In the genomic region with DNA sequence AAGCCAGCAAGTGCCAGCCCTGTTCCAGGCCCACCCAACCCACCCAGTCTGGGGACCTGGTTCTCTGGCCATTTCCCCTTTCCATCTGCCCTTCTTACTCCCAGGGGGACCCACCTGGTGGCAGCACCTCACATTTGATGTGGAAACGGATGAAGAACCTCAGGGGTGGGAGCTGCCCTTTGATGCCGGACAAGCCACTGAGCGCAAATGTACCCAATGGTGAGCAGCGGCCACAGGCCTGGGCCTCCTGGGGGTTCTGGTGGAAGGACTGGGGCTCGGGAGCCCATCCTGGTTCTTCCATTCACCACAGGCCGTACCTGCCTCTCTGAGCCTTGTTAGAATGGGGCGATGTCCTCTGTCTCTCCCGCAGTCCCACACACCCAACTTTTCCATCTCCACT, we compare ENCODE assay signal across 17 cellular contexts.
DNase-seq lines count a peak whose midpoint lies in the region; ATAC-seq, FAIRE-seq and TF ChIP-seq lines count a peak whose summit lies in the region.
"Had no signal": no experiment of that assay in that cellular context is flagged by ENCODE, and none has a peak within 500 bp of the region (broad histone marks: within the 10 kb centered on the region; RNA-seq: fewer than 3 reads in every experiment).

No MANE protein-coding gene starts in this region.

- CTCF ChIA-PET in K562 (lab: Yijun Ruan, JAX; ENCODE audit: low intra/inter-chr PET ratio), result no interaction called here

- H3K4me1 Mint-ChIP-seq in chondrocyte (ENCODE audit: low read depth), result peaks cover 10% of the 10 kb centered on the region

- no peaks in the 10 kb centered on the region for H3K27me3 Mint-ChIP-seq in chondrocyte (ENCODE audit: low read depth)
- H3K27me3 Mint-ChIP-seq: CD4-positive, alpha-beta memory T cell had no signal

- no peak overlapping the region for H3K9ac ChIP-seq in K562 (ENCODE audit: insufficient read depth in 1 of 2, low read depth in 2 of 2, low read length in 2 of 2)

- H3K4me2 ChIP-seq in K562 (ENCODE audit: insufficient read depth, low read length), result no peak overlapping the region

- H3K27ac Mint-ChIP-seq in chondrocyte (ENCODE audit: unreplicated experiment), result no peak overlapping the region
- H3K27ac Mint-ChIP-seq: CD4-positive, alpha-beta memory T cell had no signal

- ATAC-seq in Right ventricle myocardium inferior (no peak), K562 (no peak), upper lobe of left lung (ENCODE audit: low FRiP score in 2 of 2) (no peak)

- peaks cover 8% of the 10 kb centered on the region; the same call in 1 of the 3 replicates for H3K36me3 ChIP-seq in K562 (ENCODE audit: control insufficient read depth, insufficient read depth, low read length)
- H3K36me3 ChIP-seq in upper lobe of left lung, result peaks cover 76 to 100% (median 88%) of the 10 kb centered on the region in 4 donors
- H3K36me3 ChIP-seq: BE2C, HAP-1 had no signal

- no peak for TF ChIP-seq CTCF in K562 (IDR thresholded peaks at IDR 0.05 in 2 of 3, conservative IDR thresholded peaks at IDR 0.05 in 1 of 3; ENCODE audit: insufficient read depth in 2 of 3, low read depth in 1 of 3, low read length in 3 of 3)
- TF ChIP-seq CTCF in upper lobe of left lung (IDR thresholded peaks at IDR 0.05), result no peak
- TF ChIP-seq CTCF in chondrocyte (IDR thresholded peaks at IDR 0.05), result no peak

- FAIRE-seq in K562 (lab: Jason Lieb, UNC), result no peak
- FAIRE-seq: A204.1, G401.6, GM12891, HTR-8/SVneo had no signal

- no peaks in the 10 kb centered on the region for H3K9me3 ChIP-seq in K562 (replicated peaks; ENCODE audit: control insufficient read depth, insufficient read depth, low read depth, low read length)
- no peaks in the 10 kb centered on the region for H3K9me3 ChIP-seq in upper lobe of left lung
- H3K9me3 ChIP-seq: BE2C, HAP-1 had no signal

- no peak overlapping the region for H3K4me3 ChIP-seq in K562
- H3K4me3 ChIP-seq in upper lobe of left lung, result no peak overlapping the region
- H3K4me3 ChIP-seq: HAP-1 had no signal

- H3K27ac ChIP-seq in K562 (ENCODE audit: extremely low read depth, low read depth, low read length) (no peak overlapping the region), upper lobe of left lung (peak overlapping the region in 3 of 4 donors; percentile 43 to 69 (median 69))
- H3K27ac ChIP-seq: C4-2B had no signal

- no peak overlapping the region for H3K4me3 Mint-ChIP-seq in chondrocyte (ENCODE audit: unreplicated experiment)
- H3K4me3 Mint-ChIP-seq: CD4-positive, alpha-beta memory T cell had no signal

- intact Hi-C loops in cardiac septum (cut with DNase I), result no loop called here
- intact Hi-C loops in Right ventricle myocardium inferior (cut with DNase I), result no loop called here
- intact Hi-C loops in K562 (cut with micrococcal nuclease), result no loop called here

- POLR2A ChIA-PET in K562 (lab: Yijun Ruan, JAX), result interaction anchor here (0.6 to 0.8 kb wide), 2 partner anchors 122 to 125 kb away, joined by 3 to 4 read pairs; no protein-coding TSS in a partner anchor

- H3K27me3 ChIP-seq in K562 (ENCODE audit: control insufficient read depth in 2 of 2, insufficient read depth in 2 of 2, low read length in 2 of 2), result no peaks in the 10 kb centered on the region
- no peaks in the 10 kb centered on the region for H3K27me3 ChIP-seq in upper lobe of left lung
- H3K27me3 ChIP-seq: BE2C had no signal

- TF ChIP-seq POLR2A in K562 (conservative IDR thresholded peaks at IDR 0.05), result no peak
- no peak for TF ChIP-seq POLR2A in upper lobe of left lung (IDR thresholded peaks at IDR 0.05)

- BruUV-seq in K562 (replicated peaks; lab: Mats Ljungman, UMichigan), result no TSS peak

- 87% methylated on average over 8 of the region's 8 CpGs for WGBS in K562 (ENCODE audit: insufficient coverage, low coverage, missing lambda C conversion rate)
- 91 to 96% methylated on average over 8 of the region's 8 CpGs for WGBS in upper lobe of left lung, 2 donors

- no peaks in the 10 kb centered on the region for H3K9me3 Mint-ChIP-seq in chondrocyte (ENCODE audit: low read depth)
- H3K9me3 Mint-ChIP-seq: CD4-positive, alpha-beta memory T cell had no signal

- in situ Hi-C loops in K562 (cut with MboI), result no loop called here

- no peak overlapping the region for H2AFZ ChIP-seq in K562 (ENCODE audit: low read depth, low read length)

- peak; percentile 67 for DNase-seq in cardiac septum (ENCODE audit: low spot score)
- DNase-seq in Right ventricle myocardium inferior (ENCODE audit: missing footprints), result no peak
- no peak for DNase-seq in K562 (ENCODE audit: extremely low read depth in 1 of 4, low spot score in 3 of 4)
- DNase-seq in stimulated activated CD8-positive, alpha-beta memory T cell treated with anti-CD3 and anti-CD28 coated beads, Interleukin-4, amount 100 ng/mL, for 48 hours, result peak; percentile 10
- DNase-seq in upper lobe of left lung, result no peak
- no peak for DNase-seq in chondrocyte (ENCODE audit: low spot score)
- DNase-seq in AG20443 (ENCODE audit: low spot score), result no peak
- DNase-seq: BE2C; CD4-positive, alpha-beta memory T cell; DMS79 treated with DMSO at 0.1 percent for 48 hours; GOT3 had no signal

- H3K4me1 ChIP-seq in K562 (replicated peaks in 1 of 2; ENCODE audit: control insufficient read depth in 2 of 2, insufficient read depth in 2 of 2, low read length in 2 of 2) (peaks cover 0 to 8% of the 10 kb centered on the region in 2 experiments; a peak in 1 of 5 replicates), upper lobe of left lung (peaks cover 15 to 37% (median 18%) of the 10 kb centered on the region in 4 donors)
- H3K4me1 ChIP-seq: HAP-1 had no signal

- 0 out of 2 replicates have a peak, but pooled peaks cover 4% of the 10 kb centered on the region for H4K20me1 ChIP-seq in K562 (replicated peaks; ENCODE audit: control insufficient read depth, insufficient read depth, low read length)

- TF ChIP-seq RAD21 in K562 (CRISPR knock-in tag; conservative IDR thresholded peaks at IDR 0.05 in 1 of 2, IDR thresholded peaks at IDR 0.05 in 1 of 2), result no peak

- H3K9me1 ChIP-seq in K562 (ENCODE audit: control insufficient read depth, insufficient read depth, low read length), result no peaks in the 10 kb centered on the region

- no peaks in the 10 kb centered on the region for H3K79me2 ChIP-seq in K562 (ENCODE audit: control insufficient read depth, insufficient read depth, low read length)

- peaks cover 39% of the 10 kb centered on the region for H3K36me3 Mint-ChIP-seq in chondrocyte (ENCODE audit: low read depth)
- H3K36me3 Mint-ChIP-seq: CD4-positive, alpha-beta memory T cell had no signal

- TF ChIP-seq EP300 in K562 (IDR thresholded peaks at IDR 0.05; ENCODE audit: low read length) (no peak), upper lobe of left lung (IDR thresholded peaks at IDR 0.05) (no peak)

TF ChIP-seq in K562, 482 proteins besides CTCF, POLR2A, EP300 and RAD21:
- no peak for TF ChIP-seq UBTF (IDR thresholded peaks at IDR 0.05; ENCODE audit: borderline replicate concordance in 1 of 2, low read depth in 2 of 2, low read length in 2 of 2)
- 0 out of 2 replicates have a peak, but pooled peaks have one; percentile 10 for TF ChIP-seq POLR2G (IDR thresholded peaks at IDR 0.05; ENCODE audit: low read depth, low read length)

Comparison
In these comparisons a context has a peak if more than half of its experiments do, and no peak if none do; other contexts are left out.
1. DNase-seq: peak in cardiac septum (single experiment) and stimulated activated CD8-positive, alpha-beta memory T cell treated with anti-CD3 and anti-CD28 coated beads, Interleukin-4, amount 100 ng/mL, for 48 hours (single experiment); none in Right ventricle myocardium inferior (single experiment), K562 (0 of 4), upper lobe of left lung (0 of 2), chondrocyte (single experiment) and AG20443 (single experiment).